Comparison of ENCODE assay signal across 8 cellular contexts in the genomic region with DNA sequence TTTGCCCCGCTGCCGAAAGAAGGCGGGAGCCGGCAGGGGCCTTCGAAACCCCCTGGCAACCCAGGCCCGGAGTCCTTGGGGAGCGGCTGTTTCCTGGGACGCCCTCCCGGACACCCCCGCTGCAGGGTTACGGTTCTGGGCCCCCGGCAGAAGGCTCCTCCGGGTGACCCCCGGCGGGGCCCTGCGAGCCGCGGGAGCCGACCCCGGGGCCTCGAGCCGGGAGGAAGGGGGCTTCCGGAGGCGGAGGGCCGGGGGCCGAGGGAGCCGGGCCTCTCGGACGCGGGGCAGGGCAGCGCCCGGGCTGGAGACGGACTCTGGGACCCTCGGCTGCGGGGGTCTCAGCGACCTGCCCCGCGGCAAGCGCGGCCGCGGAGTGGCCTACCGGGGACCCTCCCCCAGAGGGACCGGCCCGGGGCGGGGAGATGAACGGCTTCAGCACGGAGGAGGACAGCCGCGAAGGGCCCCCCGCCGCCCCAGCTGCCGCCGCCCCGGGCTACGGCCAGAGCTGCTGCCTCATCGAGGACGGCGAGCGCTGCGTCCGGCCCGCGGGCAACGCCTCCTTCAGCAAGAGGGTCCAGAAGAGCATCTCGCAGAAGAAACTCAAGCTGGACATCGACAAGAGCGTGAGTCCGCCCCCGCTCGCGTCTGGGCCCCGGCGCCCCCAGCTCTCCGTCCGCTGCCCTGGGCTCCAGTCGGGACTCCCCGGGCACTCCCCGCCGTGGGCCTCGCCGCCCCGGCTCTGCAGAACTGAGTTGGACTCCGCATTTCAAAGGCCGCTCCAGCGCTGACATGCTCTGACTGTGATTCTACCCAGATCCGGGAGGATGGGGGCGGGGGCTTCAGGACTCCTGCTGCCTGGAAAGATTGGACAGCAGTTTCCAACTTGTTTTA. TPM values are rescaled to one million over a fixed set of nuclear protein-coding genes. Genes with fewer than 3 reads are reported as not detected.
DNase-seq lines count a peak whose midpoint lies in the region; ATAC-seq, FAIRE-seq and TF ChIP-seq lines count a peak whose summit lies in the region.

No MANE protein-coding gene starts in this region.

- FAIRE-seq in GM12892 (lab: Jason Lieb, UNC), result peak; percentile 80

- H3K9me3 Mint-ChIP-seq in nephron, result no peaks in the 10 kb centered on the region

- H3K4me3 Mint-ChIP-seq in nephron, result peak overlapping the region; percentile 89 to 97 (median 97)

- peaks cover 4% of the 10 kb centered on the region for H3K27me3 Mint-ChIP-seq in nephron (ENCODE audit: low read depth)

- H3K27ac Mint-ChIP-seq in nephron, result peak overlapping the region; percentile 76 to 95 (median 89)

- no peak for TF ChIP-seq CTCF in fibroblast of the aortic adventitia (IDR thresholded peaks at IDR 0.05; ENCODE audit: insufficient read depth, low read length)
- TF ChIP-seq CTCF in nephron (IDR thresholded peaks at IDR 0.05; ENCODE audit: unreplicated experiment in 3 of 3), result no peak

- peaks cover 47% of the 10 kb centered on the region for H3K4me1 Mint-ChIP-seq in nephron

- DNase-seq in GM12892 (ENCODE audit: insufficient read length), result peak; percentile 33
- peak; percentile 71 for DNase-seq in NCI-H69 (lab: John Stamatoyannopoulos, UW)
- DNase-seq in activated T-helper 9 cell treated with anti-CD3 and anti-CD28 coated beads, Interleukin-2, amount 50 U/mL, for 16 hours (ENCODE audit: low read depth), result peak; percentile 24
- peak; percentile 57 for DNase-seq in fibroblast of the aortic adventitia (ENCODE audit: low read depth)
- DNase-seq in superior temporal gyrus (ENCODE audit: extremely low spot score), result peak; percentile 36
- DNase-seq in NCI-H1694 treated with DMSO at 0.1 percent for 48 hours (lab: John Stamatoyannopoulos, UW), result no peak

- peaks cover 26% of the 10 kb centered on the region for H3K36me3 Mint-ChIP-seq in nephron (ENCODE audit: low read depth)

- no peak for TF ChIP-seq POLR2A in GM12892 (IDR thresholded peaks at IDR 0.05; ENCODE audit: low read depth, low read length)

- ATAC-seq in HG02588 (IDR thresholded peaks at IDR 0.05; ENCODE audit: unreplicated experiment), result peak; percentile 20

- peak overlapping the region; percentile 79 for H3K4me3 ChIP-seq in fibroblast of the aortic adventitia (ENCODE audit: low read depth, low read length)

RNA-seq across cellular contexts. Expression of gene SAP30L, which starts 0.6 kb away (rescaled TPM):
- polyA plus RNA-seq in GM12892 (2012; ENCODE audit: missing spikeins), result 22.5 TPM
- total RNA-seq in fibroblast of the aortic adventitia (ENCODE audit: low replicate concordance), result 21.5 and 30.3 TPM in 2 replicates

RNA-seq across cellular contexts. Expression of gene HAND1, which starts 31.6 kb away (rescaled TPM):
- polyA plus RNA-seq in GM12892 (2012; ENCODE audit: missing spikeins), result not detected
- total RNA-seq in fibroblast of the aortic adventitia (ENCODE audit: low replicate concordance), result not detected in 2 replicates
